In the genomic region with DNA sequence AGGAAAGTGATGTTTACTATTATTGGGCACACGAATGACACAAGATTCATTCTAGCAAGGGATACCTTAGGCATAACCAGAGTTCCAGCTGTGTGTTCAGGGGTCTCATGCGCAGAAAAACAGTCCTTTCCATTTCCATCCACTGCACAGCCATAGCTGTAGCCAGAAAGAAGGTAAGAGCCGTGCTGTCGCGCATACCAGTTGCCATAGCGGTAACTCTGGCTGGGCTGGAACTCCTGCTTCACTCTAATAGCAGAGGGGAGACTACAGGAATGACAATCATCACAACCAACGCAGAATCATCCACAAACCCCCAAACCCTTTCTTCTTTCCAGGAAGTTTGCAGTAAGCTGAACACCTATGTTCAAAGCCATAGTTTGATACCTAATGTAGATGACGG, we compare ENCODE assay signal across 1 cellular context.
TF ChIP-seq lines count a peak whose summit lies in the region.

No MANE protein-coding gene starts in this region.

TF ChIP-seq in H1, 55 proteins besides CTCF, POLR2A, EP300 and RAD21:
- TF ChIP-seq HDAC6 (IDR thresholded peaks at IDR 0.05; ENCODE audit: low read depth, low read length) (no peak), NANOG (IDR thresholded peaks at IDR 0.05; ENCODE audit: insufficient read depth, low read depth, low read length, poor library complexity, severe bottlenecking) (no peak), CBX5 (IDR thresholded peaks at IDR 0.05; ENCODE audit: low read depth, low read length) (no peak), POLR2AphosphoS5 (IDR thresholded peaks at IDR 0.05; ENCODE audit: low read depth, low read length) (no peak), KDM5A (IDR thresholded peaks at IDR 0.05; ENCODE audit: low read length) (no peak), POU5F1 (IDR thresholded peaks at IDR 0.05; ENCODE audit: low read depth, low read length) (no peak), EGR1 (IDR thresholded peaks at IDR 0.05; ENCODE audit: borderline replicate concordance, low read depth, low read length) (no peak), CBX8 (IDR thresholded peaks at IDR 0.05; ENCODE audit: borderline replicate concordance, low read depth, low read length) (no peak), CREB1 (IDR thresholded peaks at IDR 0.05) (no peak), CHD1 (IDR thresholded peaks at IDR 0.05; ENCODE audit: low read depth, low read length) (no peak), TBP (IDR thresholded peaks at IDR 0.05; ENCODE audit: low read depth, low read length) (no peak), SP1 (IDR thresholded peaks at IDR 0.05; ENCODE audit: low read depth, low read length) (no peak), BRCA1 (IDR thresholded peaks at IDR 0.05; ENCODE audit: low read depth, low read length) (no peak)
